Comparison of ENCODE assay signal across 2 cellular contexts in genomic region chr6:125193208-125193607, GRCh38.
TF ChIP-seq lines count a peak whose summit lies in the region.

No MANE protein-coding gene starts in this region.

TF ChIP-seq in IMR-90, 13 proteins besides CTCF, POLR2A, EP300 and RAD21:
- TF ChIP-seq BHLHE40 (IDR thresholded peaks at IDR 0.05; ENCODE audit: low read depth, low read length) (no peak), CEBPB (IDR thresholded peaks at IDR 0.05; ENCODE audit: low read depth, low read length) (no peak), MAZ (IDR thresholded peaks at IDR 0.05; ENCODE audit: borderline replicate concordance, low read depth, low read length) (no peak), SMC3 (IDR thresholded peaks at IDR 0.05; ENCODE audit: low read depth, low read length) (no peak), NFE2L2 (IDR thresholded peaks at IDR 0.05; ENCODE audit: low read depth, low read length) (no peak), CHD1 (IDR thresholded peaks at IDR 0.05; ENCODE audit: low read depth, low read length) (no peak), RFX5 (IDR thresholded peaks at IDR 0.05; ENCODE audit: low read depth, low read length) (no peak), FOS (IDR thresholded peaks at IDR 0.05; ENCODE audit: low read depth, low read length) (no peak), RCOR1 (IDR thresholded peaks at IDR 0.05; ENCODE audit: insufficient replicate concordance, low read length) (no peak), MXI1 (IDR thresholded peaks at IDR 0.05; ENCODE audit: borderline replicate concordance, low read depth, low read length) (no peak), MAFK (IDR thresholded peaks at IDR 0.05; ENCODE audit: low read depth, low read length) (no peak)
- TF ChIP-seq, protein P1, sequence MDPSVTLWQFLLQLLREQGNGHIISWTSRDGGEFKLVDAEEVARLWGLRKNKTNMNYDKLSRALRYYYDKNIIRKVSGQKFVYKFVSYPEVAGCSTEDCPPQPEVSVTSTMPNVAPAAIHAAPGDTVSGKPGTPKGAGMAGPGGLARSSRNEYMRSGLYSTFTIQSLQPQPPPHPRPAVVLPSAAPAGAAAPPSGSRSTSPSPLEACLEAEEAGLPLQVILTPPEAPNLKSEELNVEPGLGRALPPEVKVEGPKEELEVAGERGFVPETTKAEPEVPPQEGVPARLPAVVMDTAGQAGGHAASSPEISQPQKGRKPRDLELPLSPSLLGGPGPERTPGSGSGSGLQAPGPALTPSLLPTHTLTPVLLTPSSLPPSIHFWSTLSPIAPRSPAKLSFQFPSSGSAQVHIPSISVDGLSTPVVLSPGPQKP (IDR thresholded peaks at IDR 0.05; ENCODE audit: borderline replicate concordance, low read depth, low read length): no peak
- TF ChIP-seq, protein P2, sequence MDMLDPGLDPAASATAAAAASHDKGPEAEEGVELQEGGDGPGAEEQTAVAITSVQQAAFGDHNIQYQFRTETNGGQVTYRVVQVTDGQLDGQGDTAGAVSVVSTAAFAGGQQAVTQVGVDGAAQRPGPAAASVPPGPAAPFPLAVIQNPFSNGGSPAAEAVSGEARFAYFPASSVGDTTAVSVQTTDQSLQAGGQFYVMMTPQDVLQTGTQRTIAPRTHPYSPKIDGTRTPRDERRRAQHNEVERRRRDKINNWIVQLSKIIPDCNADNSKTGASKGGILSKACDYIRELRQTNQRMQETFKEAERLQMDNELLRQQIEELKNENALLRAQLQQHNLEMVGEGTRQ (IDR thresholded peaks at IDR 0.05; ENCODE audit: low read depth, low read length): no peak

TF ChIP-seq in SK-N-SH, 30 proteins besides CTCF, POLR2A, EP300 and RAD21:
- TF ChIP-seq, protein P3, sequence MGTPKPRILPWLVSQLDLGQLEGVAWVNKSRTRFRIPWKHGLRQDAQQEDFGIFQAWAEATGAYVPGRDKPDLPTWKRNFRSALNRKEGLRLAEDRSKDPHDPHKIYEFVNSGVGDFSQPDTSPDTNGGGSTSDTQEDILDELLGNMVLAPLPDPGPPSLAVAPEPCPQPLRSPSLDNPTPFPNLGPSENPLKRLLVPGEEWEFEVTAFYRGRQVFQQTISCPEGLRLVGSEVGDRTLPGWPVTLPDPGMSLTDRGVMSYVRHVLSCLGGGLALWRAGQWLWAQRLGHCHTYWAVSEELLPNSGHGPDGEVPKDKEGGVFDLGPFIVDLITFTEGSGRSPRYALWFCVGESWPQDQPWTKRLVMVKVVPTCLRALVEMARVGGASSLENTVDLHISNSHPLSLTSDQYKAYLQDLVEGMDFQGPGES (IDR thresholded peaks at IDR 0.05; ENCODE audit: low read depth, low read length): no peak
- TF ChIP-seq GABPA (IDR thresholded peaks at IDR 0.05; ENCODE audit: low read depth): no peak
- TF ChIP-seq RFX5 (IDR thresholded peaks at IDR 0.05; ENCODE audit: low read length): no peak
- TF ChIP-seq RCOR1 (IDR thresholded peaks at IDR 0.05; ENCODE audit: low read length): no peak
- no peak for TF ChIP-seq GATA2 (CRISPR knock-in tag; IDR thresholded peaks at IDR 0.05)
- TF ChIP-seq, protein P4, sequence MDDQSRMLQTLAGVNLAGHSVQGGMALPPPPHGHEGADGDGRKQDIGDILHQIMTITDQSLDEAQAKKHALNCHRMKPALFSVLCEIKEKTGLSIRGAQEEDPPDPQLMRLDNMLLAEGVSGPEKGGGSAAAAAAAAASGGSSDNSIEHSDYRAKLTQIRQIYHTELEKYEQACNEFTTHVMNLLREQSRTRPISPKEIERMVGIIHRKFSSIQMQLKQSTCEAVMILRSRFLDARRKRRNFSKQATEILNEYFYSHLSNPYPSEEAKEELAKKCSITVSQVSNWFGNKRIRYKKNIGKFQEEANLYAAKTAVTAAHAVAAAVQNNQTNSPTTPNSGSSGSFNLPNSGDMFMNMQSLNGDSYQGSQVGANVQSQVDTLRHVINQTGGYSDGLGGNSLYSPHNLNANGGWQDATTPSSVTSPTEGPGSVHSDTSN (IDR thresholded peaks at IDR 0.05): no peak
- no peak for TF ChIP-seq NFIC (IDR thresholded peaks at IDR 0.05; ENCODE audit: borderline replicate concordance)
